Comparison of ENCODE assay signal across 19 cellular contexts in the genomic region with DNA sequence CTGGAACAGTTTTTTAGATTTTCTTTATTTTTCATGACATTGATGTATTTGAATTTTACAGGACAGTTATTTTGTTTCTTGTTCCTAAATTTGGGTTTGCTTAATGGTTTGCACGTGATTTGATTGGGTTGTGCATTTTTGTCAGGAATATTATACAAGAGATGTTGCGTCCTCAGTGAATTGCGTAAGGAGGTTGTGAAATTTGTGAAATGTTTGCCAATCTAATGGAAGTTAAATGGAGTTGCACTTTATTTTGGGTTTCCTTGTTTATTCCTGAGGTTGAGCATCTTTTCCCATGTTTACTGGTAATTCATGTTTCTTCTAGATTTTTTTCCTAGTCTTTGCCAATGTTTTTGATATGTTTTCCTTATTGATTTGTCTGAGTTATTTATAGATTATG. TPM values are rescaled to one million over a fixed set of nuclear protein-coding genes. Genes with fewer than 3 reads are reported as not detected.
"Had no signal": no experiment of that assay in that cellular context is flagged by ENCODE, and none has a peak within 500 bp of the region (broad histone marks: within the 10 kb centered on the region; RNA-seq: fewer than 3 reads in every experiment).

No MANE protein-coding gene starts in this region.

- H3K27ac ChIP-seq: colonic mucosa, neutrophil, tibial nerve, WERI-Rb-1 had no signal

- ATAC-seq: activated CD8-positive, alpha-beta T cell treated with anti-CD3 and anti-CD28 coated beads, Interleukin-2, amount 10 ng/mL, durations not matched to agents 7 days and 5 days; mucosa of descending colon; naive thymus-derived CD8-positive, alpha-beta T cell; right cardiac atrium; stimulated activated memory B cell treated with anti-CD40 and anti-IgM and Interleukin-4, amounts not matched to agents 10 μg/mL and 1 μg/mL and 100 μg/mL, for 72 hours had no signal

- H3K4me1 ChIP-seq: colonic mucosa, tibial nerve, vagina had no signal

- H3K27me3 ChIP-seq: colonic mucosa, neutrophil, spleen, tibial nerve, vagina had no signal

- H3K36me3 ChIP-seq: colonic mucosa, neutrophil, spleen, tibial nerve, vagina, WERI-Rb-1 had no signal

- H3K4me3 ChIP-seq: colonic mucosa, mucosa of descending colon, spleen, tibial nerve, vagina had no signal

- DNase-seq: activated CD4-positive, alpha-beta T cell treated with anti-CD3 and anti-CD28 coated beads for 4 hours; activated CD8-positive, alpha-beta memory T cell treated with anti-CD3 and anti-CD28 coated beads, Interleukin-2, amount 50 U/mL, for 48 hours; activated CD8-positive, alpha-beta T cell treated with anti-CD3 and anti-CD28 coated beads, Interleukin-2, amount 10 ng/mL, durations not matched to agents 7 days and 5 days; activated naive CD4-positive, alpha-beta T cell; caudate nucleus; colonic mucosa; mucosa of descending colon; naive thymus-derived CD8-positive, alpha-beta T cell; right cardiac atrium; spleen; stimulated activated CD4-positive, alpha-beta T cell treated with anti-CD3 and anti-CD28 coated beads, Interleukin-1b, Interleukin-23, amount 100 ng/mL, for 48 hours; WERI-Rb-1 had no signal

- H3K9me3 ChIP-seq: colonic mucosa, vagina had no signal

RNA-seq across cellular contexts. Expression of a gene that starts 19.9 kb away (rescaled TPM):
- total RNA-seq: activated CD8-positive, alpha-beta T cell treated with anti-CD3 and anti-CD28 coated beads, Interleukin-2, amount 10 ng/mL, durations not matched to agents 7 days and 5 days; activated T-helper 1 cell treated with anti-CD3 and anti-CD28 coated beads, Interleukin-12 subunit alpha, Interleukin-12 subunit beta, Interleukin-2, Interleukin-4 antibody, amounts not matched to agents 30 ng/mL and 10 ng/mL and 1 ng/mL, durations not matched to agents 14 hours and 24 hours and 36 hours; fibroblast of lung; glomerular endothelial cell; naive thymus-derived CD8-positive, alpha-beta T cell; right cardiac atrium; vagina had no signal
- polyA plus RNA-seq: fibroblast of lung; naive thymus-derived CD8-positive, alpha-beta T cell; right cardiac atrium; spleen had no signal
